In genomic region chr18:58862404-58862803, GRCh38 we compare ENCODE assay signal across 9 cellular contexts. TPM values are rescaled to one million over a fixed set of nuclear protein-coding genes. Genes with fewer than 3 reads are reported as not detected.
A peak's percentile ranks its signal among the peaks of the same experiment; 100 is the strongest.
DNase-seq lines count a peak whose midpoint lies in the region; ATAC-seq, FAIRE-seq and TF ChIP-seq lines count a peak whose summit lies in the region.
"Had no signal": no experiment of that assay in that cellular context is flagged by ENCODE, and none has a peak within 500 bp of the region (broad histone marks: within the 10 kb centered on the region; RNA-seq: fewer than 3 reads in every experiment).

No MANE protein-coding gene starts in this region.

- H3K36me3 ChIP-seq in OCI-LY3 (replicated peaks; ENCODE audit: low read depth, low read length) (peaks cover 27% of the 10 kb centered on the region), esophagus (ENCODE audit: control insufficient read depth in 2 of 2, insufficient read depth in 2 of 2, low read length in 1 of 2) (no peaks in the 10 kb centered on the region), rectal smooth muscle tissue (ENCODE audit: control insufficient read depth, insufficient read depth, low read length) (no peaks in the 10 kb centered on the region)

- H3K4me1 ChIP-seq in OCI-LY3 (ENCODE audit: low read length) (peaks cover 37% of the 10 kb centered on the region), esophagus (ENCODE audit: control insufficient read depth in 2 of 2, insufficient read depth in 2 of 2, low read length in 1 of 2) (peaks cover 0 to 3% of the 10 kb centered on the region in 2 donors), rectal smooth muscle tissue (ENCODE audit: control insufficient read depth, insufficient read depth, low read length) (peaks cover 44% of the 10 kb centered on the region)

- H3K27ac ChIP-seq in OCI-LY3 (ENCODE audit: low read length) (peak overlapping the region; percentile 71), esophagus (ENCODE audit: low read depth in 2 of 2, low read length in 1 of 2) (peak overlapping the region; percentile 44 to 93), rectal smooth muscle tissue (ENCODE audit: low read depth, low read length) (peak overlapping the region; percentile 96)

- H3K27me3 ChIP-seq in OCI-LY3 (ENCODE audit: low read depth, low read length) (no peaks in the 10 kb centered on the region), esophagus (ENCODE audit: control insufficient read depth in 1 of 2, insufficient read depth in 2 of 2, low read length in 2 of 2) (no peaks in the 10 kb centered on the region), rectal smooth muscle tissue (ENCODE audit: control insufficient read depth, insufficient read depth, low read length) (no peaks in the 10 kb centered on the region)

- H4K20me1 ChIP-seq in OCI-LY3 (ENCODE audit: insufficient read depth, low read length), result no peaks in the 10 kb centered on the region

- peak; percentile 35 for FAIRE-seq in GM19239 (lab: Jason Lieb, UNC)

- H3K9ac ChIP-seq in OCI-LY3 (ENCODE audit: low read length) (peak overlapping the region; percentile 92), rectal smooth muscle tissue (ENCODE audit: low read length) (no peak overlapping the region)

- ATAC-seq in HG02870 (IDR thresholded peaks at IDR 0.05; ENCODE audit: unreplicated experiment) (no peak), HG02588 (IDR thresholded peaks at IDR 0.05; ENCODE audit: unreplicated experiment) (no peak), GM19467 (IDR thresholded peaks at IDR 0.05; ENCODE audit: unreplicated experiment) (no peak)

- no peak for TF ChIP-seq CTCF in OCI-LY3 (IDR thresholded peaks at IDR 0.05; ENCODE audit: low read depth, low read length)

- DNase-seq in GM19239 (ENCODE audit: insufficient read length, low spot score) (no peak), NCI-H446 (lab: John Stamatoyannopoulos, UW) (no peak)
- DNase-seq: effector memory CD4-positive, alpha-beta T cell had no signal

- WGBS in esophagus, 2 donors, result 89 to 91% methylated on average over 10 of the region's 10 CpGs

- H2AFZ ChIP-seq in OCI-LY3 (ENCODE audit: low read depth, low read length), result peak overlapping the region; percentile 87; the same call in 1 of the 2 replicates

- H3K9me3 ChIP-seq in OCI-LY3 (ENCODE audit: insufficient read depth, low read length), result no peaks in the 10 kb centered on the region
- H3K9me3 ChIP-seq in esophagus (ENCODE audit: control insufficient read depth in 2 of 2, insufficient read depth in 1 of 2, low read depth in 1 of 2, low read length in 1 of 2), result no peaks in the 10 kb centered on the region

- peak overlapping the region; percentile 89 for H3K4me2 ChIP-seq in OCI-LY3 (ENCODE audit: low read length)

- peaks cover 56% of the 10 kb centered on the region for H3K79me2 ChIP-seq in OCI-LY3 (ENCODE audit: low read length)

- H3K4me3 ChIP-seq in OCI-LY3 (ENCODE audit: low read length) (peak overlapping the region; percentile 77), esophagus (ENCODE audit: low read depth in 1 of 2, low read length in 2 of 2) (peak overlapping the region in 1 of 2 donors; percentile 77), rectal smooth muscle tissue (ENCODE audit: low read length) (peak overlapping the region; percentile 66)

RNA-seq across cellular contexts. Expression of gene ZNF532, which starts 2.3 kb away (rescaled TPM):
- 10 to 100 TPM in 1 of 2 donors, 1 to 10 TPM in 1; 9.9 to 10.6 TPM for polyA plus RNA-seq in esophagus
